Comparison of ENCODE assay signal across 1 cellular context in the genomic region with DNA sequence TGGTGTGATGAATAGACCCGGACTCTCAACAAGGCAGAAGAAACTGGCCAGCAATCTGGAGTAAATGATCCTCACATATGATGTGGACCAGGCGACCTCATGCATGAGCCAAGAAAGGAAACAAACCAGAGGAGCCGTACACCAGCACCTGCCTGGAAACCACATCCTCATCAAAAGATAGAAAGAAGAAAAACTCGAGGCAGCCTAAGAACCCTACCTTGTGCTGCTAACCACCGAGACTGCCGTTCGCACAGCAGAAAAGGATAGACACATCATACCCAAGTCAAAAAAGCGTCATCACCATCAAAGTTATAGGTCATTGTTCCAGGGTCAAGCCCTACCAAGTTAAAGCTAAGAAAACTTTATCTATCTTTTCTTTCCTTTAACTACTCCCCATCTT.
TF ChIP-seq lines count a peak whose summit lies in the region.

No MANE protein-coding gene starts in this region.

TF ChIP-seq in WTC11, 78 proteins besides CTCF, POLR2A, EP300 and RAD21 (continued from another document):
- TF ChIP-seq, protein P1, sequence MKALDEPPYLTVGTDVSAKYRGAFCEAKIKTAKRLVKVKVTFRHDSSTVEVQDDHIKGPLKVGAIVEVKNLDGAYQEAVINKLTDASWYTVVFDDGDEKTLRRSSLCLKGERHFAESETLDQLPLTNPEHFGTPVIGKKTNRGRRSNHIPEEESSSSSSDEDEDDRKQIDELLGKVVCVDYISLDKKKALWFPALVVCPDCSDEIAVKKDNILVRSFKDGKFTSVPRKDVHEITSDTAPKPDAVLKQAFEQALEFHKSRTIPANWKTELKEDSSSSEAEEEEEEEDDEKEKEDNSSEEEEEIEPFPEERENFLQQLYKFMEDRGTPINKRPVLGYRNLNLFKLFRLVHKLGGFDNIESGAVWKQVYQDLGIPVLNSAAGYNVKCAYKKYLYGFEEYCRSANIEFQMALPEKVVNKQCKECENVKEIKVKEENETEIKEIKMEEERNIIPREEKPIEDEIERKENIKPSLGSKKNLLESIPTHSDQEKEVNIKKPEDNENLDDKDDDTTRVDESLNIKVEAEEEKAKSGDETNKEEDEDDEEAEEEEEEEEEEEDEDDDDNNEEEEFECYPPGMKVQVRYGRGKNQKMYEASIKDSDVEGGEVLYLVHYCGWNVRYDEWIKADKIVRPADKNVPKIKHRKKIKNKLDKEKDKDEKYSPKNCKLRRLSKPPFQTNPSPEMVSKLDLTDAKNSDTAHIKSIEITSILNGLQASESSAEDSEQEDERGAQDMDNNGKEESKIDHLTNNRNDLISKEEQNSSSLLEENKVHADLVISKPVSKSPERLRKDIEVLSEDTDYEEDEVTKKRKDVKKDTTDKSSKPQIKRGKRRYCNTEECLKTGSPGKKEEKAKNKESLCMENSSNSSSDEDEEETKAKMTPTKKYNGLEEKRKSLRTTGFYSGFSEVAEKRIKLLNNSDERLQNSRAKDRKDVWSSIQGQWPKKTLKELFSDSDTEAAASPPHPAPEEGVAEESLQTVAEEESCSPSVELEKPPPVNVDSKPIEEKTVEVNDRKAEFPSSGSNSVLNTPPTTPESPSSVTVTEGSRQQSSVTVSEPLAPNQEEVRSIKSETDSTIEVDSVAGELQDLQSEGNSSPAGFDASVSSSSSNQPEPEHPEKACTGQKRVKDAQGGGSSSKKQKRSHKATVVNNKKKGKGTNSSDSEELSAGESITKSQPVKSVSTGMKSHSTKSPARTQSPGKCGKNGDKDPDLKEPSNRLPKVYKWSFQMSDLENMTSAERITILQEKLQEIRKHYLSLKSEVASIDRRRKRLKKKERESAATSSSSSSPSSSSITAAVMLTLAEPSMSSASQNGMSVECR (CRISPR knock-in tag; IDR thresholded peaks at IDR 0.05; ENCODE audit: borderline replicate concordance) = no peak
- TF ChIP-seq TP53 (CRISPR knock-in tag; IDR thresholded peaks at IDR 0.05) = no peak
- no peak for TF ChIP-seq FOXK1 (CRISPR knock-in tag; IDR thresholded peaks at IDR 0.05)
- TF ChIP-seq FOXJ3 (CRISPR knock-in tag; IDR thresholded peaks at IDR 0.05; ENCODE audit: borderline replicate concordance) = no peak
- TF ChIP-seq NR1H2 (CRISPR knock-in tag; IDR thresholded peaks at IDR 0.05) = no peak
TF ChIP-seq in WTC11: peak in this region for 0.
